In genomic region chr9:20552874-20553624, GRCh38 we compare ENCODE assay signal across 9 cellular contexts.
DNase-seq lines count a peak whose midpoint lies in the region; ATAC-seq and TF ChIP-seq lines count a peak whose summit lies in the region.
"Had no signal": no experiment of that assay in that cellular context is flagged by ENCODE, and none has a peak within 500 bp of the region (broad histone marks: within the 10 kb centered on the region; RNA-seq: fewer than 3 reads in every experiment).

No MANE protein-coding gene starts in this region.

- no peak for TF ChIP-seq POLR2A in suprapubic skin (IDR thresholded peaks at IDR 0.05)

- H3K4me3 ChIP-seq in adipocyte (ENCODE audit: low read length) (no peak overlapping the region), osteoblast (ENCODE audit: insufficient read depth, low read length) (no peak overlapping the region), suprapubic skin (no peak overlapping the region)
- no peak overlapping the region for H3K4me3 ChIP-seq in effector memory CD4-positive, alpha-beta T cell (ENCODE audit: insufficient read depth, low read depth, low read length, poor library complexity, severe bottlenecking)
- H3K4me3 ChIP-seq: vagina had no signal

- H3K4me1 ChIP-seq in adipocyte (ENCODE audit: control insufficient read depth, insufficient read depth, low read length), result peaks cover 13% of the 10 kb centered on the region
- peaks cover 6% of the 10 kb centered on the region for H3K4me1 ChIP-seq in osteoblast (ENCODE audit: insufficient read depth, low read length)
- peaks cover 5% of the 10 kb centered on the region for H3K4me1 ChIP-seq in suprapubic skin
- H3K4me1 ChIP-seq in effector memory CD4-positive, alpha-beta T cell (ENCODE audit: control insufficient read depth, insufficient read depth, low read length, poor library complexity, severe bottlenecking), result peaks cover 19% of the 10 kb centered on the region

- TF ChIP-seq CTCF in GM13977 (IDR thresholded peaks at IDR 0.05; ENCODE audit: extremely low read depth, insufficient read depth, missing control alignments) (peak; percentile 9), osteoblast (IDR thresholded peaks at IDR 0.05; ENCODE audit: extremely low read depth, low read depth, low read length) (peak; percentile 39), suprapubic skin (IDR thresholded peaks at IDR 0.05) (peak in 1 of 2 donors; percentile 8)

- no peaks in the 10 kb centered on the region for H4K20me1 ChIP-seq in osteoblast (ENCODE audit: insufficient read depth, low read length)

- no peak overlapping the region for H2AFZ ChIP-seq in osteoblast (ENCODE audit: low read length)

- no peak overlapping the region for H3K4me2 ChIP-seq in osteoblast (ENCODE audit: insufficient read depth, low read length)

- TF ChIP-seq EP300 in suprapubic skin (IDR thresholded peaks at IDR 0.05), result no peak

- DNase-seq in GM13977 (ENCODE audit: low spot score) (no peak), adipocyte (ENCODE audit: low read depth) (peak; percentile 40), osteoblast (ENCODE audit: insufficient read length, low spot score, missing footprints) (no peak), suprapubic skin (ENCODE audit: low spot score in 2 of 2) (no peak), iPS-NIHi11 (ENCODE audit: low spot score) (no peak), DMS153 (lab: John Stamatoyannopoulos, UW) (no peak)
- no peak for DNase-seq in effector memory CD4-positive, alpha-beta T cell

- H3K36me3 ChIP-seq in adipocyte (ENCODE audit: control insufficient read depth, insufficient read depth, low read length, severe bottlenecking), result no peaks in the 10 kb centered on the region
- no peaks in the 10 kb centered on the region for H3K36me3 ChIP-seq in osteoblast (ENCODE audit: insufficient read depth, low read length)
- H3K36me3 ChIP-seq in suprapubic skin, result no peaks in the 10 kb centered on the region
- H3K36me3 ChIP-seq in effector memory CD4-positive, alpha-beta T cell (ENCODE audit: control insufficient read depth, insufficient read depth, low read length), result no peaks in the 10 kb centered on the region
- H3K36me3 ChIP-seq: vagina had no signal

- H3K79me2 ChIP-seq in osteoblast (ENCODE audit: insufficient read depth, low read length), result peaks cover 4% of the 10 kb centered on the region

- H3K27ac ChIP-seq in osteoblast (ENCODE audit: low read depth, low read length), result no peak overlapping the region
- H3K27ac ChIP-seq in suprapubic skin, result no peak overlapping the region
- no peak overlapping the region for H3K27ac ChIP-seq in effector memory CD4-positive, alpha-beta T cell (ENCODE audit: insufficient read depth, low read length, poor library complexity, severe bottlenecking)
- H3K27ac ChIP-seq: vagina had no signal

- in situ Hi-C loops in GM13977 (cut with MboI; ENCODE audit: low pct_unique_long_range_greater_than_20kb, low sequenced_read_pairs, unreplicated experiment), result no loop called here

- no peaks in the 10 kb centered on the region for H3K9me3 ChIP-seq in adipocyte (ENCODE audit: control insufficient read depth, low read length)
- H3K9me3 ChIP-seq in osteoblast (ENCODE audit: low read depth, low read length), result no peaks in the 10 kb centered on the region
- H3K9me3 ChIP-seq in suprapubic skin, result no peaks in the 10 kb centered on the region
- no peaks in the 10 kb centered on the region for H3K9me3 ChIP-seq in effector memory CD4-positive, alpha-beta T cell (ENCODE audit: control insufficient read depth, low read length)
- H3K9me3 ChIP-seq: vagina had no signal

- peak; percentile 31 for ATAC-seq in HG02763 (IDR thresholded peaks at IDR 0.05; ENCODE audit: unreplicated experiment)

- H3K27me3 ChIP-seq in adipocyte (replicated peaks; ENCODE audit: control insufficient read depth, insufficient read depth, low read length), result no peaks in the 10 kb centered on the region
- no peaks in the 10 kb centered on the region for H3K27me3 ChIP-seq in osteoblast (ENCODE audit: insufficient read depth, low read length)
- H3K27me3 ChIP-seq in suprapubic skin, result no peaks in the 10 kb centered on the region
- H3K27me3 ChIP-seq in effector memory CD4-positive, alpha-beta T cell (replicated peaks; ENCODE audit: control insufficient read depth, insufficient read depth, low read length, poor library complexity, severe bottlenecking), result no peaks in the 10 kb centered on the region
- H3K27me3 ChIP-seq: vagina had no signal

- 73% methylated on average over 4 of the region's 4 CpGs for WGBS in suprapubic skin

- H3K9ac ChIP-seq in adipocyte (ENCODE audit: low read length), result no peak overlapping the region
